10 cellular contexts compared by ENCODE assay signal in the genomic region with DNA sequence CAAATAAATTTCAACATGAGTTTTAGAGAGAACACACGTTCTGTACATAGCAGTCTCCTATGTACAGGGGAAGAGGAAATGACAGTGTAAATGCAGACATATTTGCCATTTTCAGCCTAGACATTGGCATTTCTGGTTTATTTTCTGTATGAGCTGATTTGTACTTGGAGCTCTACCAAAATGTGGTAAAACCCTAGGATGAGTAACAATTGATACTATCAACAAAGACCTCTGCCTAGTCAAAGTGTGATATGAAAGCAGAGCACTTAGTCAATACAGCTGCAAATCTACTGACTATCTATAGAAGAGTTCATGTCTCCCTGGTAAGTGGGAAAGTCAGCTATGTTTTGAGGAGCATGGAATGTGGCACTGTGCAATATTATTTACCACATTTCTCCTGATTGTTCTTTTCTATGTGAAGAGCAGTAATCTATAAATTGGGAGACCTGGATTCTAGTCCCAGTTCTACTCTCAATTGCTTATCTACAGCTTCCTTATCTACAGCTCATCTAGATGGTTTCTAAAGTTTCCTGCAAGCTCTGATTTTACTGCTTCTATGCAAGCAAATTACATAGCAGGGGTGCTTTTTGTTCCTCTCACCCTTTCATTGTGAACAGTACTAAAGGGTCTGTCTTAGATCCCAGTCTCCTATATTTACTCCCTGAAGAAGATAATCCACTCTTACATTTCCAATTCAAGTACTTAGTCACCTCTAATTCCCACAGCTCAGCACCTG.
DNase-seq lines count a peak whose midpoint lies in the region; ATAC-seq, FAIRE-seq and TF ChIP-seq lines count a peak whose summit lies in the region.
"Had no signal": no experiment of that assay in that cellular context is flagged by ENCODE, and none has a peak within 500 bp of the region (broad histone marks: within the 10 kb centered on the region; RNA-seq: fewer than 3 reads in every experiment).

No MANE protein-coding gene starts in this region.

- peaks cover 7% of the 10 kb centered on the region for H3K9me3 Mint-ChIP-seq in type B pancreatic cell

- H3K9me3 ChIP-seq in OCI-LY3 (ENCODE audit: insufficient read depth, low read length) (no peaks in the 10 kb centered on the region), ascending aorta (no peaks in the 10 kb centered on the region)

- H3K4me3 ChIP-seq in OCI-LY3 (ENCODE audit: low read length) (no peak overlapping the region), ascending aorta (no peak overlapping the region)

- DNase-seq in GM04504 (ENCODE audit: low read depth) (peak; percentile 3), HTR-8/SVneo (ENCODE audit: insufficient read length, low spot score) (no peak), type B pancreatic cell (ENCODE audit: extremely low spot score, unreplicated experiment) (no peak), HuH-7 (ENCODE audit: low spot score) (no peak), ascending aorta (ENCODE audit: low spot score in 2 of 2) (no peak)
- DNase-seq: anterior cingulate cortex, C1 segment of cervical spinal cord had no signal

- H3K27ac ChIP-seq in OCI-LY3 (ENCODE audit: low read length) = no peak overlapping the region
- H3K27ac ChIP-seq in ascending aorta = no peak overlapping the region

- no peak overlapping the region for H3K27ac Mint-ChIP-seq in type B pancreatic cell

- ATAC-seq in GM19395 (IDR thresholded peaks at IDR 0.05; ENCODE audit: unreplicated experiment) (peak; percentile 74), HG02981 (IDR thresholded peaks at IDR 0.05; ENCODE audit: unreplicated experiment) (peak; percentile 73)

- no peaks in the 10 kb centered on the region for H3K36me3 ChIP-seq in OCI-LY3 (replicated peaks; ENCODE audit: low read depth, low read length)
- no peaks in the 10 kb centered on the region for H3K36me3 ChIP-seq in ascending aorta

- intact Hi-C loops in ascending aorta (cut with DNase I) = no loop called here

- H3K79me2 ChIP-seq in OCI-LY3 (ENCODE audit: low read length) = no peaks in the 10 kb centered on the region

- H3K4me1 ChIP-seq in OCI-LY3 (ENCODE audit: low read length) = peaks cover 12% of the 10 kb centered on the region
- no peaks in the 10 kb centered on the region for H3K4me1 ChIP-seq in ascending aorta

- FAIRE-seq in HTR-8/SVneo (lab: Jason Lieb, UNC) = no peak

- H3K27me3 ChIP-seq in OCI-LY3 (ENCODE audit: low read depth, low read length) (no peaks in the 10 kb centered on the region), ascending aorta (no peaks in the 10 kb centered on the region)

- H3K4me2 ChIP-seq in OCI-LY3 (ENCODE audit: low read length) = peak overlapping the region; percentile 7; the same call in 1 of the 2 replicates

- H4K20me1 ChIP-seq in OCI-LY3 (ENCODE audit: insufficient read depth, low read length) = no peaks in the 10 kb centered on the region

- peaks cover 3% of the 10 kb centered on the region for H3K36me3 Mint-ChIP-seq in type B pancreatic cell

- H3K9ac ChIP-seq in OCI-LY3 (ENCODE audit: low read length) = no peak overlapping the region

- H3K4me1 Mint-ChIP-seq in type B pancreatic cell (ENCODE audit: unreplicated experiment) = no peaks in the 10 kb centered on the region

- no peak overlapping the region for H3K4me3 Mint-ChIP-seq in type B pancreatic cell

- TF ChIP-seq CTCF in OCI-LY3 (IDR thresholded peaks at IDR 0.05; ENCODE audit: low read depth, low read length) (no peak), type B pancreatic cell (conservative IDR thresholded peaks at IDR 0.05) (no peak), ascending aorta (IDR thresholded peaks at IDR 0.05) (no peak)

- no peaks in the 10 kb centered on the region for H3K27me3 Mint-ChIP-seq in type B pancreatic cell

- no peak overlapping the region for H2AFZ ChIP-seq in OCI-LY3 (ENCODE audit: low read depth, low read length)
